9 cellular contexts compared by ENCODE assay signal in the genomic region with DNA sequence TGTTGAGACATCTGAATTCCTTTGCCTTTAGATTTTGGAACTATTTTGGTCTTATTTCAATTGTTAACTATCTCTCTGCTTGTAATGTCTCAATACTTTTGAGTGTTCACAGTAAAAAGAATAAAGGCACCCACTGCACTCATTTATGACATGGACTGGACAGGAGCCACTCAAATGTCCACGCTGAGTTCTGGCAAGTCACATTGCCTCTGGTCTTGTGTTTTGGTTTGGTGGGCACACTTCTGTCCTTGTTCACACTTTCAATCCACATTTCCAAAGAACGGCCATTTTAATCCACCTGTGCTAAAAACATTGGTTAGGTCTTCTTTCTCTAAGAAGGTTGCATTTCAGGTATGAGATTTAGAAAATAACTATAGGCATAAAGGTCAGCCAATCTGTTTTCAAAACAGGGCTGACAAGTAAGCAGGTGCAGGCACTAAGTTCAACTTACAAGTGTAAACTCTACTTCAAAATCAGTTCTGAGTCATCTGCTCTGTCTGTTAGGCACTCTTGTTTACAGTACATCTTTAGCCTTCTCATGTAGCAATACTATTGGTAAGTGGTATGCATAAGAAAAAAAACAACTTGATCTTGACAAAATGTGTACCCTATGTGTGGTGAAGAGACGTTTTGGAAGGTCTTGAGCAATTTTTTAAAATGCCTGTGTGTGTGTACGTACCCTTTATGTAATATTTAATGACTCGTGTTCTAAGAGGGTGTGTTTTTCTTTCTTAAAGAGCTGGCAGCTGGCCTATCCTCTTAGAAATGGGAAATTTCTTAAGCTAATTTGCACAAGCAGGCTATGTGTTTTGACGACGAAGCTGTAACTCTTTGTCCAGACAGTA. TPM values are rescaled to one million over a fixed set of nuclear protein-coding genes. Genes with fewer than 3 reads are reported as not detected.
DNase-seq lines count a peak whose midpoint lies in the region; ATAC-seq, FAIRE-seq and TF ChIP-seq lines count a peak whose summit lies in the region.
"Had no signal": no experiment of that assay in that cellular context is flagged by ENCODE, and none has a peak within 500 bp of the region (broad histone marks: within the 10 kb centered on the region; RNA-seq: fewer than 3 reads in every experiment).

No MANE protein-coding gene starts in this region.

- no peak overlapping the region for H3K4me2 ChIP-seq in astrocyte (ENCODE audit: low read length)

- H4K20me1 ChIP-seq in astrocyte (ENCODE audit: insufficient read depth, low read length): no peaks in the 10 kb centered on the region

- H3K4me3 Mint-ChIP-seq in astrocyte (ENCODE audit: unreplicated experiment): no peak overlapping the region
- no peak overlapping the region for H3K4me3 Mint-ChIP-seq in activated naive CD4-positive, alpha-beta T cell treated with anti-CD3 and anti-CD28 coated beads, Interleukin-2, amount 10 ng/mL, durations not matched to agents 7 days and 5 days

- no peaks in the 10 kb centered on the region for H3K36me3 ChIP-seq in BJ (ENCODE audit: control insufficient read depth, insufficient read depth, low read length)
- no peaks in the 10 kb centered on the region for H3K36me3 ChIP-seq in astrocyte (ENCODE audit: insufficient read depth, low read length)
- no peaks in the 10 kb centered on the region for H3K36me3 ChIP-seq in muscle layer of duodenum (ENCODE audit: control insufficient read depth in 1 of 2, insufficient read depth in 2 of 2, low read length in 2 of 2)

- no peak overlapping the region for H3K4me3 ChIP-seq in BJ (ENCODE audit: low read depth, low read length)
- H3K4me3 ChIP-seq in astrocyte (ENCODE audit: insufficient read depth, low read depth, low read length): no peak overlapping the region
- H3K4me3 ChIP-seq in muscle layer of duodenum (ENCODE audit: low read depth in 1 of 2, low read length in 2 of 2): no peak overlapping the region

- POLR2A ChIA-PET in BJ (lab: Charles Lee): interaction anchor here (0.6 to 0.7 kb wide), 2 partner anchors 45 to 1908 kb away, joined by 3 to 6 read pairs; no protein-coding TSS in a partner anchor

- no peak overlapping the region for H3K9ac ChIP-seq in astrocyte (ENCODE audit: low read length)

- H3K4me1 ChIP-seq in astrocyte (ENCODE audit: insufficient read depth, low read length) (no peaks in the 10 kb centered on the region), muscle layer of duodenum (ENCODE audit: control insufficient read depth in 1 of 2, insufficient read depth in 2 of 2, low read length in 2 of 2) (peaks cover 0 to 11% of the 10 kb centered on the region in 2 donors)

- CTCF ChIA-PET in BJ (lab: Yijun Ruan, JAX): interaction anchor here (0.6 kb wide), 1 partner anchor 12 kb away, joined by 3 read pairs; no protein-coding TSS in a partner anchor
- CTCF ChIA-PET in activated naive CD4-positive, alpha-beta T cell treated with anti-CD3 and anti-CD28 coated beads, Interleukin-2, amount 10 ng/mL, durations not matched to agents 7 days and 5 days (lab: Charles Lee): interaction anchor here (0.6 kb wide), 1 partner anchor 12 kb away, joined by 3 read pairs; no protein-coding TSS in a partner anchor

- H2AFZ ChIP-seq in astrocyte (ENCODE audit: low read depth, low read length): no peak overlapping the region

- H3K27me3 ChIP-seq in BJ (ENCODE audit: control insufficient read depth, insufficient read depth, low read length): no peaks in the 10 kb centered on the region
- no peaks in the 10 kb centered on the region for H3K27me3 ChIP-seq in astrocyte (ENCODE audit: insufficient read depth, low read length)
- no peaks in the 10 kb centered on the region for H3K27me3 ChIP-seq in muscle layer of duodenum (ENCODE audit: low read depth, low read length)

- H3K27me3 Mint-ChIP-seq in astrocyte (ENCODE audit: low read depth, unreplicated experiment): no peaks in the 10 kb centered on the region
- H3K27me3 Mint-ChIP-seq in activated naive CD4-positive, alpha-beta T cell treated with anti-CD3 and anti-CD28 coated beads, Interleukin-2, amount 10 ng/mL, durations not matched to agents 7 days and 5 days: no peaks in the 10 kb centered on the region

- no peaks in the 10 kb centered on the region for H3K9me3 ChIP-seq in astrocyte (ENCODE audit: insufficient read depth, low read depth, low read length)
- no peaks in the 10 kb centered on the region for H3K9me3 ChIP-seq in muscle layer of duodenum (ENCODE audit: control insufficient read depth in 1 of 2, low read length in 2 of 2)

- no peak for FAIRE-seq in astrocyte (lab: Jason Lieb, UNC)

- DNase-seq in BJ (ENCODE audit: low read depth) (peak; percentile 39), M059J (ENCODE audit: low read depth) (peak; percentile 63), astrocyte (ENCODE audit: low read depth) (peak; percentile 73), SK-N-DZ (ENCODE audit: low spot score) (no peak)
- no peak for DNase-seq in activated naive CD4-positive, alpha-beta T cell treated with anti-CD3 and anti-CD28 coated beads, Interleukin-2, amount 10 ng/mL, durations not matched to agents 7 days and 5 days
- DNase-seq: NCI-H146 had no signal

- no peaks in the 10 kb centered on the region for H3K79me2 ChIP-seq in astrocyte (ENCODE audit: insufficient read depth, low read length)

- H3K9me3 Mint-ChIP-seq in astrocyte (ENCODE audit: unreplicated experiment): no peaks in the 10 kb centered on the region
- H3K9me3 Mint-ChIP-seq in activated naive CD4-positive, alpha-beta T cell treated with anti-CD3 and anti-CD28 coated beads, Interleukin-2, amount 10 ng/mL, durations not matched to agents 7 days and 5 days: no peaks in the 10 kb centered on the region

- TF ChIP-seq CTCF in BJ (IDR thresholded peaks at IDR 0.05; ENCODE audit: insufficient read depth, low read depth, low read length): no peak
- no peak for TF ChIP-seq CTCF in astrocyte (IDR thresholded peaks at IDR 0.05; ENCODE audit: insufficient read depth, low read depth, low read length)

- ATAC-seq in GM21737 (IDR thresholded peaks at IDR 0.05; ENCODE audit: unreplicated experiment) (no peak), GM18858 (IDR thresholded peaks at IDR 0.05; ENCODE audit: unreplicated experiment) (no peak)

- H3K27ac Mint-ChIP-seq in astrocyte (ENCODE audit: unreplicated experiment): no peak overlapping the region
- no peak overlapping the region for H3K27ac Mint-ChIP-seq in activated naive CD4-positive, alpha-beta T cell treated with anti-CD3 and anti-CD28 coated beads, Interleukin-2, amount 10 ng/mL, durations not matched to agents 7 days and 5 days

- H3K36me3 Mint-ChIP-seq in astrocyte (ENCODE audit: low read depth, unreplicated experiment): no peaks in the 10 kb centered on the region
- no peaks in the 10 kb centered on the region for H3K36me3 Mint-ChIP-seq in activated naive CD4-positive, alpha-beta T cell treated with anti-CD3 and anti-CD28 coated beads, Interleukin-2, amount 10 ng/mL, durations not matched to agents 7 days and 5 days

- peaks cover 13% of the 10 kb centered on the region for H3K4me1 Mint-ChIP-seq in astrocyte (ENCODE audit: low read depth, unreplicated experiment)
- H3K4me1 Mint-ChIP-seq in activated naive CD4-positive, alpha-beta T cell treated with anti-CD3 and anti-CD28 coated beads, Interleukin-2, amount 10 ng/mL, durations not matched to agents 7 days and 5 days: no peaks in the 10 kb centered on the region

- H3K27ac ChIP-seq in astrocyte (ENCODE audit: low read depth, low read length) (no peak overlapping the region), muscle layer of duodenum (ENCODE audit: low read length) (peak overlapping the region; percentile 14)

RNA-seq across cellular contexts. Expression of a gene that starts 31.5 kb away (rescaled TPM):
- polyA plus RNA-seq in BJ (2011; rRNA removed): 172 and 222 TPM in 2 replicates
- 73.6 and 94.0 TPM in 2 replicates for polyA minus RNA-seq in BJ (2011; rRNA and poly(A)+ RNA removed)
- total RNA-seq in M059J (2014; rRNA removed; shearing (Covaris generic)): 174 and 216 TPM in 2 replicates
- total RNA-seq in astrocyte: 167 and 181 TPM in 2 replicates
- polyA plus RNA-seq in SK-N-DZ (2014; cell fraction: cytosol; rRNA removed): 127 and 131 TPM in 2 replicates
- 159 and 163 TPM in 2 replicates for polyA plus RNA-seq in SK-N-DZ (2014; cell fraction: nucleus; rRNA removed)

Comparison
In these comparisons a context has a peak if more than half of its experiments do, and no peak if none do; other contexts are left out.
1. DNase-seq: peak in BJ (single experiment), M059J (single experiment) and astrocyte (single experiment); none in activated naive CD4-positive, alpha-beta T cell treated with anti-CD3 and anti-CD28 coated beads, Interleukin-2, amount 10 ng/mL, durations not matched to agents 7 days and 5 days (single experiment) and SK-N-DZ (single experiment).